In genomic region chr2:219168526-219168925, GRCh38 we compare ENCODE assay signal across 17 cellular contexts. TPM values are rescaled to one million over a fixed set of nuclear protein-coding genes. Genes with fewer than 3 reads are reported as not detected.
A peak's percentile ranks its signal among the peaks of the same experiment; 100 is the strongest.
DNase-seq lines count a peak whose midpoint lies in the region; ATAC-seq and TF ChIP-seq lines count a peak whose summit lies in the region.
"Had no signal": no experiment of that assay in that cellular context is flagged by ENCODE, and none has a peak within 500 bp of the region (broad histone marks: within the 10 kb centered on the region; RNA-seq: fewer than 3 reads in every experiment).

No MANE protein-coding gene starts in this region.

- DNase-seq in astrocyte of the hippocampus (ENCODE audit: low read depth, low spot score) (peak; percentile 40), neuronal stem cell (ENCODE audit: low spot score) (no peak), NCI-H2029 treated with DMSO at 0.1 percent for 48 hours (lab: John Stamatoyannopoulos, UW) (no peak), occipital lobe (lab: John Stamatoyannopoulos, UW) (no peak), NCI-H526 treated with DMSO at 0.1 percent for 48 hours (lab: John Stamatoyannopoulos, UW) (no peak)
- DNase-seq: BE2C; CD8-positive, alpha-beta T cell; GF-D8; HCEC 1CT; NCI-H146; NCI-H2107; NCI-H345; NCI-H748 treated with DMSO at 0.1 percent for 48 hours; Peyer's patch; SHP77 treated with DMSO at 0.1 percent for 48 hours had no signal

- CTCF ChIA-PET in HEK293 (lab: Yijun Ruan, JAX): interaction anchor here (0.5 to 0.6 kb wide), 2 partner anchors 126 to 646 kb away, joined by 3 read pairs; no protein-coding TSS in a partner anchor

- H3K36me3 ChIP-seq in HEK293 (ENCODE audit: control insufficient read depth in 2 of 2, insufficient read depth in 1 of 2, low read length in 2 of 2) (peaks cover 0 to 20% of the 10 kb centered on the region in 2 experiments; a peak in 1 of 3 replicates), neuronal stem cell (replicated peaks in 1 of 2; ENCODE audit: control insufficient read depth in 2 of 2, insufficient read depth in 2 of 2, low read length in 2 of 2) (peaks cover 4 to 21% of the 10 kb centered on the region in 2 donors)

- H2BK15ac ChIP-seq in neuronal stem cell (ENCODE audit: low read length): no peak overlapping the region

- H3K18ac ChIP-seq in neuronal stem cell (ENCODE audit: low read length): no peak overlapping the region

- no peak overlapping the region for H3K4ac ChIP-seq in neuronal stem cell (ENCODE audit: low read length)

- H3K4me1 ChIP-seq in HEK293 (ENCODE audit: control insufficient read depth, insufficient read depth, low read length) (no peaks in the 10 kb centered on the region), neuronal stem cell (ENCODE audit: control insufficient read depth in 2 of 2, insufficient read depth in 1 of 2, low read depth in 1 of 2, low read length in 2 of 2) (no peaks in the 10 kb centered on the region)
- H3K4me1 ChIP-seq: BE2C had no signal

- no peak overlapping the region for H3K4me2 ChIP-seq in neuronal stem cell (ENCODE audit: insufficient read depth, low read length, poor library complexity, severe bottlenecking)

- POLR2A ChIA-PET in HEK293 (lab: Yijun Ruan, JAX): no interaction called here

- H3K9me3 ChIP-seq in HEK293 (ENCODE audit: control insufficient read depth, insufficient read depth, low read depth, low read length): no peaks in the 10 kb centered on the region
- H3K9me3 ChIP-seq in neuronal stem cell (replicated peaks in 1 of 2; ENCODE audit: control insufficient read depth in 2 of 2, insufficient read depth in 1 of 2, low read depth in 1 of 2, low read length in 2 of 2): no peaks in the 10 kb centered on the region
- H3K9me3 ChIP-seq: BE2C, Peyer's patch had no signal

- WGBS in neuronal stem cell (ENCODE audit: extremely low coverage in 2 of 2, insufficient read length in 2 of 2, insufficient replicate concordance in 1 of 2), 2 donors: no CpG with 5 or more reads among the region's 6 CpGs

- H3K27me3 ChIP-seq in neuronal stem cell (ENCODE audit: control insufficient read depth in 3 of 3, insufficient read depth in 3 of 3, low read depth in 1 of 3, low read length in 3 of 3): no peaks in the 10 kb centered on the region
- H3K27me3 ChIP-seq: BE2C, Peyer's patch had no signal

- H3K27ac ChIP-seq in HEK293 (ENCODE audit: extremely low read depth, low read depth, low read length) (no peak overlapping the region), neuronal stem cell (replicated peaks; ENCODE audit: low read length) (no peak overlapping the region)

- no peak overlapping the region for H2BK12ac ChIP-seq in neuronal stem cell (ENCODE audit: low read length)

- ATAC-seq in GM18867 (IDR thresholded peaks at IDR 0.05; ENCODE audit: unreplicated experiment): peak; percentile 40
- ATAC-seq: CD8-positive, alpha-beta T cell had no signal

- no peak for TF ChIP-seq CTCF in HEK293 (tag by site-specific recombination; IDR thresholded peaks at IDR 0.05)

- H3K79me1 ChIP-seq in neuronal stem cell (ENCODE audit: low read depth, low read length): no peaks in the 10 kb centered on the region

- H2BK120ac ChIP-seq in neuronal stem cell (ENCODE audit: low read depth, low read length): no peak overlapping the region

- no peak overlapping the region for H2BK5ac ChIP-seq in neuronal stem cell (ENCODE audit: low read length)

- peak overlapping the region; percentile 71 for H2AK5ac ChIP-seq in neuronal stem cell (ENCODE audit: low read depth, low read length)

- H3K23ac ChIP-seq in neuronal stem cell (ENCODE audit: low read depth, low read length, poor library complexity): no peak overlapping the region

- no peak overlapping the region for H4K91ac ChIP-seq in neuronal stem cell (ENCODE audit: low read depth, low read length, poor library complexity)

- H2AFZ ChIP-seq in neuronal stem cell (ENCODE audit: low read length): no peak overlapping the region

- no peak overlapping the region for H4K8ac ChIP-seq in neuronal stem cell (ENCODE audit: low read depth, low read length)

- H3K4me3 ChIP-seq in HEK293 (ENCODE audit: low read depth, low read length) (no peak overlapping the region), neuronal stem cell (ENCODE audit: low read length in 2 of 2) (no peak overlapping the region)

- H3K14ac ChIP-seq in neuronal stem cell (ENCODE audit: low read length): no peak overlapping the region

- H3K9ac ChIP-seq in neuronal stem cell (ENCODE audit: low read depth, low read length, poor library complexity): no peak overlapping the region

TF ChIP-seq in HEK293, 187 proteins besides CTCF, POLR2A, EP300 and RAD21:
- TF ChIP-seq ZNF76 (tag by site-specific recombination; IDR thresholded peaks at IDR 0.05; ENCODE audit: borderline replicate concordance, low read depth) (no peak), KLF16 (tag by site-specific recombination; IDR thresholded peaks at IDR 0.05) (no peak), ZNF211 (tag by site-specific recombination; IDR thresholded peaks at IDR 0.05; ENCODE audit: low read depth) (no peak), IKZF3 (tag by site-specific recombination; IDR thresholded peaks at IDR 0.05) (no peak), ZNF2 (tag by site-specific recombination; IDR thresholded peaks at IDR 0.05) (no peak), ZNF132 (tag by site-specific recombination; IDR thresholded peaks at IDR 0.05; ENCODE audit: borderline replicate concordance) (no peak), ZIC2 (tag by site-specific recombination; IDR thresholded peaks at IDR 0.05) (peak; percentile 22; the same call in 1 of the 2 replicates), ZNF521 (tag by site-specific recombination; IDR thresholded peaks at IDR 0.05) (no peak), GLIS1 (tag by site-specific recombination; IDR thresholded peaks at IDR 0.05) (peak; percentile 43; the same call in 1 of the 2 replicates)

RNA-seq across cellular contexts. Expression of gene SLC23A3, which starts 1.3 kb away (rescaled TPM):
- 0.06 TPM for polyA plus RNA-seq in neuronal stem cell (2013, experiment 1 of 2)
- polyA plus RNA-seq in neuronal stem cell (2013, experiment 2 of 2): 0.11 TPM
- total RNA-seq in occipital lobe: 0.31 TPM

RNA-seq across cellular contexts. Expression of gene NHEJ1, which starts 7.9 kb away (rescaled TPM):
- 13.9 TPM for polyA plus RNA-seq in neuronal stem cell (2013, experiment 1 of 2)
- polyA plus RNA-seq in neuronal stem cell (2013, experiment 2 of 2): 14.3 TPM
- 9.2 TPM for total RNA-seq in occipital lobe

RNA-seq across cellular contexts. Expression of gene CNPPD1, which starts 8.2 kb away (rescaled TPM):
- 15.6 TPM for polyA plus RNA-seq in neuronal stem cell (2013, experiment 1 of 2)
- polyA plus RNA-seq in neuronal stem cell (2013, experiment 2 of 2): 14.9 TPM
- total RNA-seq in occipital lobe: 39.3 TPM

RNA-seq across cellular contexts. Expression of gene RETREG2, which starts 9.5 kb away (rescaled TPM):
- 37.4 TPM for polyA plus RNA-seq in neuronal stem cell (2013, experiment 1 of 2)
- polyA plus RNA-seq in neuronal stem cell (2013, experiment 2 of 2): 36.9 TPM
- 73.8 TPM for total RNA-seq in occipital lobe

RNA-seq across cellular contexts. Expression of gene ZFAND2B, which starts 38.1 kb away (rescaled TPM):
- 18.8 TPM for polyA plus RNA-seq in neuronal stem cell (2013, experiment 1 of 2)
- 17.5 TPM for polyA plus RNA-seq in neuronal stem cell (2013, experiment 2 of 2)
- 14.5 TPM for total RNA-seq in occipital lobe
